24 cellular contexts compared by ENCODE assay signal in the genomic region with DNA sequence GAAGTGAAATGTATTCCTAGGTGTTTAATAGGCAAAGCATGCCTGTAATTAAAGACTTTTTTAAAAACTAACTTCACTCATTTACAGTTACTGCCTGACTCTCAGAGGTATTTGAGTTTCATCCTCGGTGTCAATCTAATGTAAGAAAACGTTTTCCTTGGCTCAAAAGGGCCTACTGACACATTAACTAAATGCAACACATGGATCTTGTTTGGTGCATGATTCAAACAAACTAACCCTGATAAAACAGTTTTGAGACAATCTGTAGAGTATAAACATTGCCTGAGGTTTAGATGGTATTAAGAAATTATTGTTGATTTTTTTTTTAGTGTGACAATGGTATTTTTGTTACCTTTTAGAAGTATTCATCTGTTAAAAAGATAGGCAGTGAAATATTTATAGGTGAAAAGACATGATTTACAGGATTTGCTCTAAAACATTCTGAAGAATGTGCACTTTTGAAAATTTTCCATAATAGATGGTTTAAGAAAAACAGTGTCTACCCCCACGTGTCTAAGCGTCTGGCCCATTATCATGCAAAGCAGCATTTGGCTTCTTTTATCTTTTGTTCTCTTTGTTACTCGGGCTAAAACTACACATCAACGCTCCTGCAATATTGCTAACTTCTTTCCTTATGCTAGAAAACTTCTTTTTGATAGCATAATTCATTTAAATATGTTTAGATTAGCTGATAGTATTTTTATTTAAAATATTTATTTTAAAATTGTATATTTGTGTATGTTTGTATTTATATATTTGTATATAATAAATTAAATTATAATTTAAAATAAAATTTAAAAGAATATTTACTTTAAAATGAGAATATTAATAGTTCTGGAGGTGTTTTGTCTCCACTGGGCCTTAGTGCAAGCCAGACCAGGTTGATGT.
DNase-seq lines count a peak whose midpoint lies in the region; ATAC-seq lines count a peak whose summit lies in the region.
"Had no signal": no experiment of that assay in that cellular context is flagged by ENCODE, and none has a peak within 500 bp of the region (broad histone marks: within the 10 kb centered on the region; RNA-seq: fewer than 3 reads in every experiment).

No MANE protein-coding gene starts in this region.

- H2AFZ ChIP-seq in trophoblast cell (ENCODE audit: insufficient read depth, low read length, poor library complexity) = no peak overlapping the region
- H2AFZ ChIP-seq: hepatocyte, parathyroid adenoma had no signal

- H3K4me1 ChIP-seq in trophoblast cell (ENCODE audit: control insufficient read depth in 1 of 2, insufficient read depth in 2 of 2, low read length in 2 of 2) = peaks cover 7 to 9% of the 10 kb centered on the region in 2 experiments
- H3K4me1 ChIP-seq: uterus had no signal

- no peak overlapping the region for H2BK5ac ChIP-seq in trophoblast cell (ENCODE audit: low read depth, low read length, poor library complexity)

- no peak overlapping the region for H2AK5ac ChIP-seq in trophoblast cell (ENCODE audit: low read length)

- no peaks in the 10 kb centered on the region for H3K27me3 ChIP-seq in trophoblast cell (ENCODE audit: insufficient read depth, low read length)
- H3K27me3 ChIP-seq: foreskin keratinocyte, hepatocyte, suprapubic skin, uterus had no signal

- no peak overlapping the region for H4K91ac ChIP-seq in trophoblast cell (ENCODE audit: low read depth, low read length)

- H3K9ac ChIP-seq in trophoblast cell (ENCODE audit: low read length) = no peak overlapping the region
- H3K9ac ChIP-seq: parathyroid adenoma had no signal

- no CpG with 5 or more reads among the region's 6 CpGs for whole genome bisulfite sequencing in trophoblast cell (ENCODE audit: extremely low coverage, insufficient coverage, insufficient read length)

- no peak for ATAC-seq in GM18498 (IDR thresholded peaks at IDR 0.05; ENCODE audit: unreplicated experiment)
- ATAC-seq: foreskin keratinocyte; natural killer cell; right cardiac atrium; stimulated activated naive B cell treated with anti-CD40 and anti-IgM and Interleukin-4, amounts not matched to agents 10 μg/mL and 1 μg/mL and 100 μg/mL, for 72 hours had no signal

- H3K27ac ChIP-seq in trophoblast cell (ENCODE audit: low read depth, low read length) = no peak overlapping the region
- H3K27ac ChIP-seq: foreskin keratinocyte, hepatocyte, left ventricle myocardium inferior, parathyroid adenoma, suprapubic skin, uterus had no signal

- H3K4me3 ChIP-seq in trophoblast cell (ENCODE audit: low read depth, low read length) = no peak overlapping the region
- H3K4me3 ChIP-seq: hepatocyte, left ventricle myocardium inferior, suprapubic skin, uterus had no signal

- H3K14ac ChIP-seq in trophoblast cell (ENCODE audit: low read length) = peak overlapping the region; percentile 9

- H3K4ac ChIP-seq in trophoblast cell (ENCODE audit: low read depth, low read length) = no peak overlapping the region

- peaks cover 1% of the 10 kb centered on the region for H3K79me2 ChIP-seq in trophoblast cell (ENCODE audit: control insufficient read depth, insufficient read depth, low read length, poor library complexity)
- H3K79me2 ChIP-seq: hepatocyte, parathyroid adenoma had no signal

- H3K4me2 ChIP-seq in trophoblast cell (ENCODE audit: low read length) = no peak overlapping the region
- H3K4me2 ChIP-seq: hepatocyte had no signal

- H2BK120ac ChIP-seq in trophoblast cell (ENCODE audit: insufficient read depth, low read length, poor library complexity) = no peak overlapping the region

- peaks cover 7% of the 10 kb centered on the region for H3K79me1 ChIP-seq in trophoblast cell (ENCODE audit: low read length)

- no peak overlapping the region for H3K18ac ChIP-seq in trophoblast cell (ENCODE audit: low read length)

- H3K23ac ChIP-seq in trophoblast cell (ENCODE audit: low read length) = no peak overlapping the region

- H2BK12ac ChIP-seq in trophoblast cell (ENCODE audit: low read length) = peak overlapping the region; percentile 77

- H3K9me3 ChIP-seq in trophoblast cell (ENCODE audit: insufficient read depth, low read depth, low read length) = no peaks in the 10 kb centered on the region
- H3K9me3 ChIP-seq: suprapubic skin, uterus had no signal

- no peak overlapping the region for H4K12ac ChIP-seq in trophoblast cell (ENCODE audit: low read depth, low read length)

- no peak overlapping the region for H4K8ac ChIP-seq in trophoblast cell (ENCODE audit: low read depth, low read length)

- H3K36me3 ChIP-seq in trophoblast cell (ENCODE audit: control insufficient read depth in 1 of 2, insufficient read depth in 2 of 2, low read length in 2 of 2) = no peaks in the 10 kb centered on the region
- H3K36me3 ChIP-seq: left ventricle myocardium inferior, suprapubic skin, uterus had no signal

- DNase-seq in GM03348 (ENCODE audit: low spot score) (peak; percentile 48), OCI-M1 (lab: John Stamatoyannopoulos, UW) (peak; percentile 75), fibroblast of gingiva (ENCODE audit: low read depth) (peak; percentile 30), trophoblast cell (peak in 1 of 2 donors; percentile 59), islet precursor cell (no peak), NCI-H1417 (lab: John Stamatoyannopoulos, UW) (no peak)
- DNase-seq: activated CD4-positive, alpha-beta memory T cell treated with anti-CD3 and anti-CD28 coated beads, Interleukin-2, amount 10 ng/mL, durations not matched to agents 7 days and 5 days; activated CD4-positive, CD25-positive, alpha-beta regulatory T cell treated with anti-CD3 and anti-CD28 coated beads, Interleukin-2, amount 50 U/mL, for 72 hours; activated naive CD8-positive, alpha-beta T cell treated with anti-CD3 and anti-CD28 coated beads for 36 hours; CD4-positive, CD25-positive, alpha-beta regulatory T cell; cerebellar nuclear complex; foreskin keratinocyte; left ventricle myocardium inferior; natural killer cell; NCI-H187; NCI-H774; stimulated activated CD4-positive, alpha-beta T cell treated with anti-CD3 and anti-CD28 coated beads, Interleukin-4, amount 100 ng/mL, for 24 hours; stimulated activated naive B cell treated with anti-CD40 and anti-IgM and Interleukin-4, amounts not matched to agents 10 μg/mL and 1 μg/mL and 100 μg/mL, for 72 hours; uterus had no signal

Comparison
In these comparisons a context has a peak if more than half of its experiments do, and no peak if none do; other contexts are left out.
1. DNase-seq: peak in GM03348 (single experiment), OCI-M1 (single experiment) and fibroblast of gingiva (single experiment); none in islet precursor cell (single experiment) and NCI-H1417 (0 of 3).